Comparison of ENCODE assay signal across 8 cellular contexts in genomic region chr19:3062165-3063105, GRCh38. TPM values are rescaled to one million over a fixed set of nuclear protein-coding genes. Genes with fewer than 3 reads are reported as not detected.
A peak's percentile ranks its signal among the peaks of the same experiment; 100 is the strongest.
DNase-seq lines count a peak whose midpoint lies in the region; ATAC-seq, FAIRE-seq and TF ChIP-seq lines count a peak whose summit lies in the region.

Gene TLE5 (minus strand): TSS chr19:3062495. CDS start chr19:3062200, 295 bp downstream.

- peaks cover 25% of the 10 kb centered on the region for H3K4me1 Mint-ChIP-seq in WTC11

- no peak for TF ChIP-seq CTCF in WTC11 (IDR thresholded peaks at IDR 0.05)
- TF ChIP-seq CTCF in bronchial epithelial cell (IDR thresholded peaks at IDR 0.05; ENCODE audit: insufficient read depth, low read length, severe bottlenecking), result no peak
- TF ChIP-seq CTCF in keratinocyte (optimal IDR thresholded peaks at IDR 0.05 in 1 of 3, IDR thresholded peaks at IDR 0.05 in 1 of 3, conservative IDR thresholded peaks at IDR 0.05 in 1 of 3; ENCODE audit: extremely low read depth in 1 of 3, insufficient read depth in 2 of 3, low read length in 3 of 3), result no peak

- H3K27ac Mint-ChIP-seq in WTC11, result no peak within 1 kb of the TSS

- peak within 1 kb of the TSS; percentile 82 for H3K4me2 ChIP-seq in keratinocyte (ENCODE audit: control insufficient read depth, extremely low read depth, insufficient read depth, low read depth, low read length)

- POLR2A ChIA-PET in WTC11 (lab: Charles Lee), result interaction anchor here (0.7 to 1.0 kb wide), 2 partner anchors 42 to 112 kb away, joined by 3 to 4 read pairs; no protein-coding TSS in a partner anchor

- CTCF ChIA-PET in WTC11 (lab: Charles Lee), result interaction anchor here (0.7 to 3.9 kb wide), 5 partner anchors 9 to 213 kb away, joined by 3 to 15 read pairs (median 6); no protein-coding TSS in a partner anchor

- H3K9me3 Mint-ChIP-seq in WTC11, result no peaks in the 10 kb centered on the region

- H3K4me3 ChIP-seq in MG63 (peak within 1 kb of the TSS; percentile 67), bronchial epithelial cell (ENCODE audit: low read depth, low read length) (peak within 1 kb of the TSS; percentile 73), keratinocyte (ENCODE audit: control insufficient read depth in 2 of 3, extremely low read depth in 1 of 3, insufficient read depth in 2 of 3, low read depth in 1 of 3, low read length in 3 of 3) (peak within 1 kb of the TSS; percentile 73 to 84 (median 78))

- no peak for FAIRE-seq in bronchial epithelial cell (lab: Jason Lieb, UNC)
- FAIRE-seq in keratinocyte (lab: Jason Lieb, UNC), result no peak

- peaks cover 9% of the 10 kb centered on the region; the same call in 1 of the 2 replicates for H3K36me3 Mint-ChIP-seq in WTC11

- no peaks in the 10 kb centered on the region for H3K27me3 Mint-ChIP-seq in WTC11 (ENCODE audit: low read depth)

- H3K4me3 Mint-ChIP-seq in WTC11, result peak within 1 kb of the TSS; percentile 68

- dilution Hi-C loops in keratinocyte (cut with MboI; ENCODE audit: extremely low pct_ligation_motif_present, low sequenced_read_pairs), result no loop called here

- peaks cover 10% of the 10 kb centered on the region for H3K4me1 ChIP-seq in keratinocyte (ENCODE audit: control insufficient read depth, extremely low read depth, insufficient read depth, low read length)

- peaks cover 17% of the 10 kb centered on the region for H3K36me3 ChIP-seq in MG63
- H3K36me3 ChIP-seq in bronchial epithelial cell (ENCODE audit: control insufficient read depth, insufficient read depth, low read length), result peaks cover 10% of the 10 kb centered on the region
- H3K36me3 ChIP-seq in keratinocyte (ENCODE audit: control insufficient read depth in 2 of 2, extremely low read depth in 1 of 2, insufficient read depth in 2 of 2, low read length in 2 of 2), result peaks cover 15 to 19% of the 10 kb centered on the region in 2 experiments

- peak within 1 kb of the TSS; percentile 49 for H2AFZ ChIP-seq in keratinocyte (ENCODE audit: control insufficient read depth, low read length)

- H3K9me1 ChIP-seq in keratinocyte (ENCODE audit: control insufficient read depth, extremely low read depth, insufficient read depth, low read length), result no peaks in the 10 kb centered on the region

- no peaks in the 10 kb centered on the region for H3K27me3 ChIP-seq in MG63
- H3K27me3 ChIP-seq in bronchial epithelial cell (ENCODE audit: control insufficient read depth, insufficient read depth, low read length), result no peaks in the 10 kb centered on the region
- no peaks in the 10 kb centered on the region for H3K27me3 ChIP-seq in keratinocyte (ENCODE audit: control insufficient read depth, extremely low read depth, insufficient read depth, low read length)

- DNase-seq in MG63, result peak; percentile 41
- DNase-seq in WTC11 (ENCODE audit: low spot score), result no peak
- no peak for DNase-seq in bronchial epithelial cell (ENCODE audit: low read depth)
- DNase-seq in keratinocyte (ENCODE audit: low read depth, low spot score), result no peak
- DNase-seq in stimulated activated CD4-positive, alpha-beta T cell treated with anti-CD3 and anti-CD28 coated beads, Interleukin-15, amount 100 ng/mL, for 24 hours, result peak; percentile 75
- no peak for DNase-seq in COLO829 (ENCODE audit: low spot score)

- peak within 1 kb of the TSS; percentile 82 for H3K9ac ChIP-seq in keratinocyte (ENCODE audit: control insufficient read depth, extremely low read depth, insufficient read depth, low read length)

- no peaks in the 10 kb centered on the region for H3K9me3 ChIP-seq in MG63
- no peaks in the 10 kb centered on the region for H3K9me3 ChIP-seq in keratinocyte (ENCODE audit: control insufficient read depth, low read depth, low read length)

- peaks cover 8% of the 10 kb centered on the region for H3K79me2 ChIP-seq in keratinocyte (ENCODE audit: control insufficient read depth, insufficient read depth, low read length)

- TF ChIP-seq POLR2A in GM10847 (IDR thresholded peaks at IDR 0.05; ENCODE audit: extremely low read depth, insufficient read length), result peak; percentile 49

- H4K20me1 ChIP-seq in keratinocyte (ENCODE audit: control insufficient read depth, extremely low read depth, insufficient read depth, low read length), result peaks cover 3% of the 10 kb centered on the region

- H3K27ac ChIP-seq in keratinocyte (ENCODE audit: control insufficient read depth, insufficient read depth, low read length), result peak within 1 kb of the TSS; percentile 20

- ATAC-seq in WTC11 (peak; percentile 38), HG03565 (IDR thresholded peaks at IDR 0.05; ENCODE audit: unreplicated experiment) (no peak)

TF ChIP-seq in WTC11, 78 proteins besides CTCF, POLR2A, EP300 and RAD21:
- no peak for TF ChIP-seq ELF4 (CRISPR knock-in tag; IDR thresholded peaks at IDR 0.05; ENCODE audit: low read depth)
- TF ChIP-seq, protein P1, sequence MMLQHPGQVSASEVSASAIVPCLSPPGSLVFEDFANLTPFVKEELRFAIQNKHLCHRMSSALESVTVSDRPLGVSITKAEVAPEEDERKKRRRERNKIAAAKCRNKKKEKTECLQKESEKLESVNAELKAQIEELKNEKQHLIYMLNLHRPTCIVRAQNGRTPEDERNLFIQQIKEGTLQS (CRISPR knock-in tag; conservative IDR thresholded peaks at IDR 0.05), result no peak
- TF ChIP-seq ZNF138 (CRISPR knock-in tag; conservative IDR thresholded peaks at IDR 0.05), result no peak
- TF ChIP-seq MAX (CRISPR knock-in tag; IDR thresholded peaks at IDR 0.05), result peak; percentile 49
- TF ChIP-seq ZNF423 (CRISPR knock-in tag; IDR thresholded peaks at IDR 0.05), result peak; percentile 4; the same call in 1 of the 2 replicates
- no peak for TF ChIP-seq E2F1 (CRISPR knock-in tag; IDR thresholded peaks at IDR 0.05)
- no peak for TF ChIP-seq SMAD3 (CRISPR knock-in tag; IDR thresholded peaks at IDR 0.05; ENCODE audit: borderline replicate concordance)

RNA-seq across cellular contexts. Expression of gene TLE5, which starts in this region (rescaled TPM):
- 165 and 217 TPM in 2 replicates for total RNA-seq in MG63 (2014; rRNA removed; shearing (Covaris generic); ENCODE audit: low replicate concordance)
- total RNA-seq in WTC11 (2021) (233 to 249 TPM (median 246 TPM) in 3 replicates), bronchial epithelial cell (144 and 200 TPM in 2 replicates)
- 249 to 337 TPM (median 316 TPM) in 3 replicates for polyA plus RNA-seq in keratinocyte
- polyA plus RNA-seq in keratinocyte (2011; ENCODE audit: low read depth), result 171 TPM
- polyA plus RNA-seq in keratinocyte (2011; cell fraction: cytosol; rRNA removed), result 305 and 467 TPM in 2 replicates
- polyA plus RNA-seq in keratinocyte (2011; cell fraction: nucleus; rRNA removed), result 152 and 214 TPM in 2 replicates
- 144 and 286 TPM in 2 replicates for polyA plus RNA-seq in keratinocyte (2012; ENCODE audit: low replicate concordance)
- 324 to 462 TPM (median 417 TPM) in 3 replicates for polyA minus RNA-seq in keratinocyte
- polyA minus RNA-seq in keratinocyte (2011; cell fraction: cytosol; rRNA and poly(A)+ RNA removed), result 635 TPM
- polyA minus RNA-seq in keratinocyte (2011; cell fraction: nucleus; rRNA and poly(A)+ RNA removed), result 62.3 and 73.5 TPM in 2 replicates

Comparison
In these comparisons a context has a peak if more than half of its experiments do, and no peak if none do; other contexts are left out.
1. DNase-seq: peak in MG63 (single experiment) and stimulated activated CD4-positive, alpha-beta T cell treated with anti-CD3 and anti-CD28 coated beads, Interleukin-15, amount 100 ng/mL, for 24 hours (single experiment); none in WTC11 (single experiment), bronchial epithelial cell (single experiment), keratinocyte (single experiment) and COLO829 (single experiment).
2. Peak in every context shown above with its lines, with median percentiles within 50 percentile points of each other: H3K4me3 ChIP-seq.